17 cellular contexts compared by ENCODE assay signal in genomic region chr11:134666273-134667174, GRCh38.
"Had no signal": no experiment of that assay in that cellular context is flagged by ENCODE, and none has a peak within 500 bp of the region (broad histone marks: within the 10 kb centered on the region; RNA-seq: fewer than 3 reads in every experiment).

No MANE protein-coding gene starts in this region.

- ATAC-seq: pancreas, WTC11 had no signal

- DNase-seq: activated CD4-positive, alpha-beta memory T cell treated with anti-CD3 and anti-CD28 coated beads, Interleukin-2, amount 10 ng/mL, durations not matched to agents 7 days and 5 days; activated CD4-positive, alpha-beta T cell treated with anti-CD3 and anti-CD28 coated beads for 4 hours; activated naive CD4-positive, alpha-beta T cell; activated naive CD8-positive, alpha-beta T cell treated with anti-CD3 and anti-CD28 coated beads, Interleukin-2, amount 10 ng/mL, durations not matched to agents 7 days and 5 days; activated T-cell treated with anti-CD3 and anti-CD28 coated beads for 4 hours; brain microvascular endothelial cell; effector memory CD4-positive, alpha-beta T cell; retina; stimulated activated CD4-positive, alpha-beta T cell treated with anti-CD3 and anti-CD28 coated beads, Interleukin-4, amount 100 ng/mL, for 1 hour; stimulated activated naive CD4-positive, alpha-beta T cell; substantia nigra; T-helper 2 cell had no signal

- H3K27ac ChIP-seq: brain microvascular endothelial cell, pancreas, tibial nerve had no signal

- H3K27ac Mint-ChIP-seq: activated CD4-positive, alpha-beta memory T cell treated with anti-CD3 and anti-CD28 coated beads, Interleukin-2, amount 10 ng/mL, durations not matched to agents 7 days and 5 days; activated naive CD8-positive, alpha-beta T cell treated with anti-CD3 and anti-CD28 coated beads, Interleukin-2, amount 10 ng/mL, durations not matched to agents 7 days and 5 days; mesothelial cell of epicardium; WTC11 had no signal

- H3K36me3 ChIP-seq: brain microvascular endothelial cell, pancreas, tibial nerve had no signal

- H3K9me3 ChIP-seq: pancreas had no signal

- H3K9me3 Mint-ChIP-seq: activated naive CD8-positive, alpha-beta T cell treated with anti-CD3 and anti-CD28 coated beads, Interleukin-2, amount 10 ng/mL, durations not matched to agents 7 days and 5 days; mesothelial cell of epicardium had no signal

- H3K27me3 ChIP-seq: brain microvascular endothelial cell, pancreas, tibial nerve had no signal

- H3K36me3 Mint-ChIP-seq: activated naive CD8-positive, alpha-beta T cell treated with anti-CD3 and anti-CD28 coated beads, Interleukin-2, amount 10 ng/mL, durations not matched to agents 7 days and 5 days; mesothelial cell of epicardium had no signal

- H3K4me1 Mint-ChIP-seq: activated CD4-positive, alpha-beta memory T cell treated with anti-CD3 and anti-CD28 coated beads, Interleukin-2, amount 10 ng/mL, durations not matched to agents 7 days and 5 days; activated naive CD8-positive, alpha-beta T cell treated with anti-CD3 and anti-CD28 coated beads, Interleukin-2, amount 10 ng/mL, durations not matched to agents 7 days and 5 days had no signal

- H3K4me3 ChIP-seq: pancreas, tibial nerve had no signal

- H3K4me3 Mint-ChIP-seq: activated CD4-positive, alpha-beta memory T cell treated with anti-CD3 and anti-CD28 coated beads, Interleukin-2, amount 10 ng/mL, durations not matched to agents 7 days and 5 days; activated naive CD8-positive, alpha-beta T cell treated with anti-CD3 and anti-CD28 coated beads, Interleukin-2, amount 10 ng/mL, durations not matched to agents 7 days and 5 days; mesothelial cell of epicardium; WTC11 had no signal

- H3K4me1 ChIP-seq: pancreas, tibial nerve had no signal

- FAIRE-seq: frontal cortex, pancreas had no signal
